9 cellular contexts compared by ENCODE assay signal in the genomic region with DNA sequence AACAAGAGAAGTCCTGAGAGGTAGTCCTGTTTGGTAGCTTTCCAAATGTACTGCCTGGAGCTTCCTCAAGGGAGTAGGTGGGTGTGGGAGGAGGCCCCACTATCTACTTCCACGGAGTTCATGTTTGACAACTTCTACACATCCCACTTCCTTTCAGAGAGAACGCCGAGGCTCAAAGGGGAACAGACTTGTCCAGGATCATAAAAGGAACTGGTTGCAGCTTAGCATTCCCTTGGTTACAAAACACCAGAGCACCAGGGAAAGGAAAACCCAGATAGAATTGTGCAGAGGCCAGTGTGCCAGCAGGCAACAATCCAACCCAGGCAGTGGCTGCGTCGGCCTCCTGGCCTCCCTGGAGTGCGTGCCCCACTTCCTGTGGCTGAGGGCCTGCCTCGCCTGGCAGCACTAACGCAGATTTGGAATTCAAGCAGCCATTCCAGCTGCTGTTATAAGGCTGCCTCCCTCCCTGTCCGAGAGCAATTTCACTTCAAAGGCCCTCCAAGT. TPM values are rescaled to one million over a fixed set of nuclear protein-coding genes. Genes with fewer than 3 reads are reported as not detected.
DNase-seq lines count a peak whose midpoint lies in the region; ATAC-seq and TF ChIP-seq lines count a peak whose summit lies in the region.
"Had no signal": no experiment of that assay in that cellular context is flagged by ENCODE, and none has a peak within 500 bp of the region (broad histone marks: within the 10 kb centered on the region; RNA-seq: fewer than 3 reads in every experiment).

No MANE protein-coding gene starts in this region.

- H3K9me3 Mint-ChIP-seq in MCF 10A (ENCODE audit: unreplicated experiment) (no peaks in the 10 kb centered on the region), T-cell (no peaks in the 10 kb centered on the region)
- H3K9me3 Mint-ChIP-seq: activated CD8-positive, alpha-beta T cell treated with anti-CD3 and anti-CD28 coated beads for 36 hours had no signal

- in situ Hi-C loops in mammary epithelial cell (cut with MboI; ENCODE audit: low sequenced_read_pairs in 2 of 2) = loop anchor here in 1 of 2 donors (25.0 kb wide), 1 partner anchor 161 kb away; a partner anchor contains a TSS

- TF ChIP-seq CTCF in MCF 10A (IDR thresholded peaks at IDR 0.05; ENCODE audit: unreplicated experiment) (no peak), mammary epithelial cell (conservative IDR thresholded peaks at IDR 0.05 in 1 of 2, IDR thresholded peaks at IDR 0.05 in 1 of 2; ENCODE audit: extremely low read depth in 1 of 2, insufficient read depth in 1 of 2, low read depth in 1 of 2, low read length in 2 of 2) (no peak)

- dilution Hi-C loops in mammary epithelial cell (cut with HindIII; ENCODE audit: low sequenced_read_pairs) = no loop called here

- no peak overlapping the region for H3K27ac Mint-ChIP-seq in MCF 10A (ENCODE audit: low read depth, unreplicated experiment)
- no peak overlapping the region for H3K27ac Mint-ChIP-seq in T-cell
- H3K27ac Mint-ChIP-seq: activated CD8-positive, alpha-beta T cell treated with anti-CD3 and anti-CD28 coated beads for 36 hours had no signal

- POLR2A ChIA-PET in MCF 10A (lab: Yijun Ruan, JAX) (no interaction called here), T-cell (lab: Charles Lee) (no interaction called here)

- H3K36me3 Mint-ChIP-seq in MCF 10A (ENCODE audit: insufficient read depth, unreplicated experiment) = peaks cover 34% of the 10 kb centered on the region
- peaks cover 1% of the 10 kb centered on the region for H3K36me3 Mint-ChIP-seq in T-cell

- ATAC-seq in HG02970 (IDR thresholded peaks at IDR 0.05; ENCODE audit: low FRiP score, unreplicated experiment) (no peak), T-cell (replicated peaks in 1 of 4) (no peak)
- ATAC-seq: activated CD8-positive, alpha-beta T cell treated with anti-CD3 and anti-CD28 coated beads for 36 hours had no signal

- CTCF ChIA-PET in MCF 10A (lab: Yijun Ruan, JAX) (interaction anchor here (0.6 kb wide), 1 partner anchor 419 kb away, joined by 3 read pairs; no protein-coding TSS in a partner anchor), mammary epithelial cell (lab: Charles Lee; ENCODE audit: low non-redundant PET) (no interaction called here), T-cell (lab: Charles Lee) (interaction anchor here in 1 of 2 donors (1.0 kb wide), 1 partner anchor 1027 kb away, joined by 3 read pairs; no protein-coding TSS in a partner anchor)

- H3K27me3 ChIP-seq in mammary epithelial cell (ENCODE audit: insufficient read depth, low read length) = peaks cover 8% of the 10 kb centered on the region

- H4K20me1 ChIP-seq in mammary epithelial cell (ENCODE audit: insufficient read depth, low read length) = no peaks in the 10 kb centered on the region

- 52% methylated on average over 9 of the region's 9 CpGs for WGBS in mammary epithelial cell (ENCODE audit: low coverage, missing lambda C conversion rate)

- no peak overlapping the region for H3K4me3 ChIP-seq in mammary epithelial cell (replicated peaks in 1 of 3; ENCODE audit: insufficient read depth in 1 of 3, low read depth in 2 of 3, low read length in 3 of 3)

- H2AFZ ChIP-seq in mammary epithelial cell (ENCODE audit: low read depth, low read length) = no peak overlapping the region

- no peaks in the 10 kb centered on the region for H3K27me3 Mint-ChIP-seq in MCF 10A (ENCODE audit: insufficient read depth, unreplicated experiment)
- H3K27me3 Mint-ChIP-seq in T-cell = peaks cover 0 to 2% of the 10 kb centered on the region in 2 donors

- no peaks in the 10 kb centered on the region for H3K9me3 ChIP-seq in mammary epithelial cell (replicated peaks; ENCODE audit: insufficient read depth, low read length)

- H3K4me1 Mint-ChIP-seq in MCF 10A (ENCODE audit: insufficient read depth, unreplicated experiment) (no peaks in the 10 kb centered on the region), T-cell (peaks cover 2 to 10% (median 9%) of the 10 kb centered on the region in 3 donors)

- no peaks in the 10 kb centered on the region for H3K36me3 ChIP-seq in mammary epithelial cell (ENCODE audit: insufficient read depth, low read length)

- no TSS peak for BruUV-seq in MCF 10A (replicated peaks; lab: Mats Ljungman, UMichigan)
- BruUV-seq in mammary epithelial cell (replicated peaks; lab: Mats Ljungman, UMichigan) = no TSS peak

- DNase-seq in MCF 10A (ENCODE audit: unreplicated experiment) (peak; percentile 40), mammary epithelial cell (no peak), kidney tubule cell (ENCODE audit: low spot score) (peak; percentile 25), NCI-H748 (lab: John Stamatoyannopoulos, UW; ENCODE audit: unreplicated experiment) (no peak), T-cell (no peak), T-helper 2 cell (no peak)
- DNase-seq: activated CD8-positive, alpha-beta T cell treated with anti-CD3 and anti-CD28 coated beads for 36 hours had no signal

- peaks cover 7% of the 10 kb centered on the region for H3K4me1 ChIP-seq in mammary epithelial cell (ENCODE audit: insufficient read depth, low read length)

- H3K4me3 Mint-ChIP-seq in MCF 10A (ENCODE audit: unreplicated experiment) = no peak overlapping the region
- H3K4me3 Mint-ChIP-seq in T-cell = no peak overlapping the region
- H3K4me3 Mint-ChIP-seq: activated CD8-positive, alpha-beta T cell treated with anti-CD3 and anti-CD28 coated beads for 36 hours had no signal

- intact Hi-C loops in MCF 10A (cut with micrococcal nuclease) (no loop called here), mammary epithelial cell (cut with micrococcal nuclease) (no loop called here)

- H3K9ac ChIP-seq in mammary epithelial cell (ENCODE audit: insufficient read depth, low read length) = no peak overlapping the region

- H3K4me2 ChIP-seq in mammary epithelial cell (ENCODE audit: insufficient read depth, low read depth, low read length) = no peak overlapping the region

- H3K27ac ChIP-seq in mammary epithelial cell (ENCODE audit: insufficient read depth, low read depth, low read length) = no peak overlapping the region
- H3K27ac ChIP-seq in angular gyrus (ENCODE audit: low read depth, low read length) = peak overlapping the region; percentile 3

- no peaks in the 10 kb centered on the region for H3K79me2 ChIP-seq in mammary epithelial cell (ENCODE audit: insufficient read depth, low read length)

RNA-seq across cellular contexts. Expression of a gene that starts 4.2 kb away (rescaled TPM):
- total RNA-seq in MCF 10A (2022) = 0.22 TPM in 1 of 2 replicates, not detected in the other
- under 1 TPM; 0.17 to 0.54 TPM for total RNA-seq in mammary epithelial cell
- 0.31 TPM for polyA plus RNA-seq in mammary epithelial cell
- polyA minus RNA-seq in mammary epithelial cell = 0.52 TPM
- total RNA-seq in T-cell = 1 to 10 TPM in 1 of 5 donors, under 1 TPM in 4; 0.18 to 1.0 (median 0.35) TPM

Comparison
In these comparisons a context has a peak if more than half of its experiments do, and no peak if none do; other contexts are left out.
1. DNase-seq: peak in MCF 10A (single experiment) and kidney tubule cell (single experiment); none in mammary epithelial cell (single experiment), NCI-H748 (single experiment), T-cell (0 of 34) and T-helper 2 cell (0 of 5).